8 cellular contexts compared by ENCODE assay signal in genomic region chr11:121494355-121495099, GRCh38. TPM values are rescaled to one million over a fixed set of nuclear protein-coding genes. Genes with fewer than 3 reads are reported as not detected.
DNase-seq lines count a peak whose midpoint lies in the region; ATAC-seq and TF ChIP-seq lines count a peak whose summit lies in the region.

No MANE protein-coding gene starts in this region.

- peaks cover 11% of the 10 kb centered on the region for H3K36me3 Mint-ChIP-seq in T-helper 17 cell (ENCODE audit: low read depth)

- peak; percentile 64 for ATAC-seq in GM18858 (IDR thresholded peaks at IDR 0.05; ENCODE audit: unreplicated experiment)
- peak; percentile 83 for ATAC-seq in HG02884 (IDR thresholded peaks at IDR 0.05; ENCODE audit: unreplicated experiment)
- ATAC-seq in T-helper 17 cell: peak; percentile 68
- peak; percentile 37 for ATAC-seq in lung (ENCODE audit: insufficient read depth, low FRiP score)

- H3K9me3 ChIP-seq in T-helper 17 cell (ENCODE audit: control insufficient read depth, low read length, poor library complexity, severe bottlenecking): no peaks in the 10 kb centered on the region
- no peaks in the 10 kb centered on the region for H3K9me3 ChIP-seq in lung (ENCODE audit: control insufficient read depth in 2 of 2, insufficient read depth in 1 of 2, low read length in 1 of 2)
- no peaks in the 10 kb centered on the region for H3K9me3 ChIP-seq in WERI-Rb-1 (ENCODE audit: severe bottlenecking)

- no peak overlapping the region for H3K4me3 ChIP-seq in lung
- no peak overlapping the region for H3K4me3 ChIP-seq in WERI-Rb-1 (ENCODE audit: low read depth, low read length)
- no peak overlapping the region for H3K4me3 ChIP-seq in foreskin fibroblast (ENCODE audit: low read depth in 1 of 2, low read length in 2 of 2)

- WGBS in lung, 2 donors: 66 to 70% methylated on average over 7 of the region's 7 CpGs

- peak overlapping the region; percentile 96 for H3K27ac Mint-ChIP-seq in T-helper 17 cell

- H3K27me3 Mint-ChIP-seq in T-helper 17 cell: no peaks in the 10 kb centered on the region

- peaks cover 0 to 2% of the 10 kb centered on the region in 2 donors for H3K36me3 ChIP-seq in lung (ENCODE audit: control insufficient read depth in 2 of 2, insufficient read depth in 2 of 2, low read length in 2 of 2)
- no peaks in the 10 kb centered on the region for H3K36me3 ChIP-seq in WERI-Rb-1

- TF ChIP-seq CTCF in lung (IDR thresholded peaks at IDR 0.05; ENCODE audit: control extremely low read depth, extremely low read depth) (no peak), WERI-Rb-1 (IDR thresholded peaks at IDR 0.05; ENCODE audit: low read depth, low read length) (no peak), foreskin fibroblast (IDR thresholded peaks at IDR 0.05; ENCODE audit: low read depth, low read length) (no peak)

- no peaks in the 10 kb centered on the region for H3K4me1 ChIP-seq in lung (ENCODE audit: control insufficient read depth in 2 of 2, insufficient read depth in 2 of 2, low read length in 2 of 2)

- H3K27ac ChIP-seq in lung (ENCODE audit: low read depth in 1 of 2, low read length in 1 of 2): no peak overlapping the region
- H3K27ac ChIP-seq in WERI-Rb-1: no peak overlapping the region

- DNase-seq in T-helper 17 cell: no peak
- DNase-seq in lung (ENCODE audit: low spot score): no peak
- no peak for DNase-seq in activated gamma-delta T cell treated with Interleukin-2 at 50 U/mL for 16 hours
- no peak for DNase-seq in WERI-Rb-1
- no peak for DNase-seq in foreskin fibroblast
- no peak for DNase-seq in NCI-H1105 (lab: John Stamatoyannopoulos, UW)

- peak overlapping the region; percentile 69 for H3K4me3 Mint-ChIP-seq in T-helper 17 cell

- H3K4me1 Mint-ChIP-seq in T-helper 17 cell: peaks cover 49% of the 10 kb centered on the region

- H3K27me3 ChIP-seq in lung (ENCODE audit: control insufficient read depth, insufficient read depth) (no peaks in the 10 kb centered on the region), WERI-Rb-1 (ENCODE audit: insufficient read depth, low read depth, severe bottlenecking) (no peaks in the 10 kb centered on the region)

RNA-seq across cellular contexts. Expression of gene SORL1, which starts 42.4 kb away (rescaled TPM):
- total RNA-seq in T-helper 17 cell (100 to 1,000 TPM; 273 to 331 TPM), lung (10 to 100 TPM; 61.7 to 67.0 TPM)
- 10 to 100 TPM in 1 of 2 donors, 1 to 10 TPM in 1; 1.9 to 36.6 TPM for polyA plus RNA-seq in lung

Comparison
In these comparisons a context has a peak if more than half of its experiments do, and no peak if none do; other contexts are left out.
1. RNA of gene SORL1, which starts 42.4 kb away (total RNA-seq): 273 to 331 TPM in T-helper 17 cell; 61.7 to 67.0 TPM in lung; every median in the first group is over 4 times any median in the second.
2. Peak in every context shown above with its lines, with median percentiles within 50 percentile points of each other: ATAC-seq.